ENCODE assay signal across 17 cellular contexts in genomic region chr2:161163438-161163837, GRCh38. TPM values are rescaled to one million over a fixed set of nuclear protein-coding genes. Genes with fewer than 3 reads are reported as not detected.
A peak's percentile ranks its signal among the peaks of the same experiment; 100 is the strongest.
DNase-seq lines count a peak whose midpoint lies in the region; TF ChIP-seq lines count a peak whose summit lies in the region.
"Had no signal": no experiment of that assay in that cellular context is flagged by ENCODE, and none has a peak within 500 bp of the region (broad histone marks: within the 10 kb centered on the region; RNA-seq: fewer than 3 reads in every experiment).

No MANE protein-coding gene starts in this region.

- no peaks in the 10 kb centered on the region for H3K9me2 ChIP-seq in GM23248 (ENCODE audit: insufficient read depth)

- no peak for DNase-seq in activated CD4-positive, alpha-beta T cell treated with anti-CD3 and anti-CD28 coated beads, Interleukin-2, amount 10 ng/mL, durations not matched to agents 24 days and 14 days
- no peak for DNase-seq in activated CD4-positive, alpha-beta T cell treated with anti-CD3 and anti-CD28 coated beads for 4 hours
- DNase-seq in GM23248: no peak
- no peak for DNase-seq in osteocyte (ENCODE audit: extremely low spot score, unreplicated experiment)
- no peak for DNase-seq in DMS114 treated with DMSO at 0.1 percent for 48 hours (lab: John Stamatoyannopoulos, UW; ENCODE audit: unreplicated experiment)
- DNase-seq in stimulated activated CD4-positive, alpha-beta T cell treated with anti-CD3 and anti-CD28 coated beads, Interleukin-2, amount 100 ng/mL, for 48 hours: no peak
- no peak for DNase-seq in stimulated activated naive CD4-positive, alpha-beta T cell (lab: John Stamatoyannopoulos, UW)
- DNase-seq: cerebellar nuclear complex, DMS79, erythroblast, heart right ventricle, left lung, NCI-H2081 treated with DMSO at 0.1 percent for 48 hours, nucleus accumbens, SHP77 treated with DMSO at 0.1 percent for 48 hours, transverse colon had no signal

- H2AFZ ChIP-seq in GM23248: no peak overlapping the region

- WGBS in GM23248 (ENCODE audit: low coverage in 1 of 2, low lambda C conversion rate in 2 of 2, missing lambda C conversion rate in 2 of 2), 2 experiments: 98 to 100% methylated on average over 2 of the region's 2 CpGs

- intact Hi-C loops in activated CD4-positive, alpha-beta T cell treated with anti-CD3 and anti-CD28 coated beads, Interleukin-2, amount 10 ng/mL, durations not matched to agents 24 days and 14 days (cut with micrococcal nuclease): loop anchor here (5.0 to 10.0 kb wide), 5 partner anchors 54 to 939 kb away; partner anchors contain the start of gene RBMS1

- H3K79me2 ChIP-seq in GM23248 (ENCODE audit: insufficient read depth): peaks cover 73% of the 10 kb centered on the region

- H3K4me1 ChIP-seq in GM23248 (ENCODE audit: insufficient read depth): peaks cover 52% of the 10 kb centered on the region

- peaks cover 66% of the 10 kb centered on the region for H3K4me1 Mint-ChIP-seq in activated CD4-positive, alpha-beta T cell treated with anti-CD3 and anti-CD28 coated beads, Interleukin-2, amount 10 ng/mL, durations not matched to agents 24 days and 14 days
- H3K4me1 Mint-ChIP-seq in activated naive CD8-positive, alpha-beta T cell (ENCODE audit: low read depth): peaks cover 71% of the 10 kb centered on the region
- peaks cover 56% of the 10 kb centered on the region for H3K4me1 Mint-ChIP-seq in osteocyte (ENCODE audit: unreplicated experiment)

- H3K9ac ChIP-seq in GM23248: no peak overlapping the region

- H3K36me3 Mint-ChIP-seq in activated CD4-positive, alpha-beta T cell treated with anti-CD3 and anti-CD28 coated beads, Interleukin-2, amount 10 ng/mL, durations not matched to agents 24 days and 14 days (ENCODE audit: low read depth): peaks cover 62% of the 10 kb centered on the region
- peaks cover 26% of the 10 kb centered on the region for H3K36me3 Mint-ChIP-seq in activated naive CD8-positive, alpha-beta T cell
- H3K36me3 Mint-ChIP-seq in osteocyte (ENCODE audit: unreplicated experiment): peaks cover 19% of the 10 kb centered on the region

- no peak for TF ChIP-seq CTCF in osteocyte (IDR thresholded peaks at IDR 0.05)

- no peaks in the 10 kb centered on the region for H3K9me3 ChIP-seq in GM23248 (ENCODE audit: low read depth)
- H3K9me3 ChIP-seq: heart right ventricle, left lung, transverse colon had no signal

- H3K27me3 ChIP-seq in GM23248 (replicated peaks; ENCODE audit: insufficient read depth): no peaks in the 10 kb centered on the region
- H3K27me3 ChIP-seq: heart right ventricle, left lung, transverse colon had no signal

- no peaks in the 10 kb centered on the region for H4K20me1 ChIP-seq in GM23248 (ENCODE audit: insufficient read depth)

- in situ Hi-C loops in GM23248 (cut with MboI): no loop called here

- peak overlapping the region; percentile 78 for H3K4me3 Mint-ChIP-seq in activated CD4-positive, alpha-beta T cell treated with anti-CD3 and anti-CD28 coated beads, Interleukin-2, amount 10 ng/mL, durations not matched to agents 24 days and 14 days
- peak overlapping the region; percentile 72 for H3K4me3 Mint-ChIP-seq in activated naive CD8-positive, alpha-beta T cell
- H3K4me3 Mint-ChIP-seq in osteocyte (ENCODE audit: unreplicated experiment): peak overlapping the region; percentile 52

- H3F3A ChIP-seq in GM23248 (ENCODE audit: insufficient read depth): peaks cover 28% of the 10 kb centered on the region

- H3K27me3 Mint-ChIP-seq in activated CD4-positive, alpha-beta T cell treated with anti-CD3 and anti-CD28 coated beads, Interleukin-2, amount 10 ng/mL, durations not matched to agents 24 days and 14 days: no peaks in the 10 kb centered on the region
- H3K27me3 Mint-ChIP-seq in activated naive CD8-positive, alpha-beta T cell: no peaks in the 10 kb centered on the region
- no peaks in the 10 kb centered on the region for H3K27me3 Mint-ChIP-seq in osteocyte (ENCODE audit: unreplicated experiment)

- peak overlapping the region; percentile 99 for H3K4me2 ChIP-seq in GM23248 (ENCODE audit: unreplicated experiment)

- peak overlapping the region; percentile 84 for H3K27ac Mint-ChIP-seq in activated CD4-positive, alpha-beta T cell treated with anti-CD3 and anti-CD28 coated beads, Interleukin-2, amount 10 ng/mL, durations not matched to agents 24 days and 14 days
- H3K27ac Mint-ChIP-seq in activated naive CD8-positive, alpha-beta T cell: peak overlapping the region; percentile 41
- no peak overlapping the region for H3K27ac Mint-ChIP-seq in osteocyte (ENCODE audit: unreplicated experiment)

- no peak overlapping the region for H3K4me3 ChIP-seq in GM23248
- H3K4me3 ChIP-seq: transverse colon had no signal

- peaks cover 3% of the 10 kb centered on the region for H3K9me3 Mint-ChIP-seq in activated CD4-positive, alpha-beta T cell treated with anti-CD3 and anti-CD28 coated beads, Interleukin-2, amount 10 ng/mL, durations not matched to agents 24 days and 14 days
- no peaks in the 10 kb centered on the region for H3K9me3 Mint-ChIP-seq in activated naive CD8-positive, alpha-beta T cell (ENCODE audit: low read depth)
- no peaks in the 10 kb centered on the region for H3K9me3 Mint-ChIP-seq in osteocyte (ENCODE audit: unreplicated experiment)

- H3K27ac ChIP-seq in GM23248: no peak overlapping the region

- H3K36me3 ChIP-seq in GM23248 (ENCODE audit: low read depth): peaks cover 31% of the 10 kb centered on the region; the same call in 1 of the 2 replicates

RNA-seq across cellular contexts. Expression of gene TANK, which starts 3.2 kb away (rescaled TPM):
- 91.2 and 97.2 TPM in 2 replicates for total RNA-seq in activated CD4-positive, alpha-beta T cell treated with anti-CD3 and anti-CD28 coated beads, Interleukin-2, amount 10 ng/mL, durations not matched to agents 24 days and 14 days
- 60.4 and 69.4 TPM in 2 replicates for total RNA-seq in GM23248 (2014; rRNA removed; shearing (Covaris generic))
- 84.4 and 87.1 TPM in 2 replicates for polyA plus RNA-seq in GM23248 (2016; fragmentation: Nextera tagmentation; extraction: Ambion mirVana)
- total RNA-seq in osteocyte: 66.4 and 73.8 TPM in 2 replicates
